In genomic region chr22:30047364-30047738, GRCh38 we compare ENCODE assay signal across 13 cellular contexts. TPM values are rescaled to one million over a fixed set of nuclear protein-coding genes. Genes with fewer than 3 reads are reported as not detected.
DNase-seq lines count a peak whose midpoint lies in the region; ATAC-seq, FAIRE-seq and TF ChIP-seq lines count a peak whose summit lies in the region.
"Had no signal": no experiment of that assay in that cellular context is flagged by ENCODE, and none has a peak within 500 bp of the region (broad histone marks: within the 10 kb centered on the region; RNA-seq: fewer than 3 reads in every experiment).

No MANE protein-coding gene starts in this region.

- 28 to 37% methylated on average over 3 of the region's 3 CpGs for WGBS in sigmoid colon, 2 donors

- peak; percentile 86 for DNase-seq in activated CD4-positive, alpha-beta T cell treated with anti-CD3 and anti-CD28 coated beads, Interleukin-2, amount 10 ng/mL, durations not matched to agents 24 days and 14 days
- no peak for DNase-seq in activated CD4-positive, alpha-beta T cell treated with anti-CD3 and anti-CD28 coated beads for 48 hours
- peak; percentile 87 for DNase-seq in NOMO-1 treated with DMSO at 0.1 percent for 48 hours (lab: John Stamatoyannopoulos, UW; ENCODE audit: unreplicated experiment)
- DNase-seq in effector memory CD8-positive, alpha-beta T cell = peak in 2 of 3 experiments; percentile 17 to 23
- DNase-seq in sigmoid colon = peak; percentile 13
- no peak for DNase-seq in NCI-H345 (lab: John Stamatoyannopoulos, UW)
- no peak for DNase-seq in GM12892 (ENCODE audit: insufficient read length)
- DNase-seq in stimulated activated naive CD8-positive, alpha-beta T cell treated with anti-CD3 and anti-CD28 coated beads, Interleukin-15, amount 100 ng/mL, for 72 hours = no peak
- DNase-seq: caudate nucleus, NCI-H2227 treated with DMSO at 0.1 percent for 48 hours had no signal

- no peaks in the 10 kb centered on the region for H3K4me1 ChIP-seq in sigmoid colon

- no peaks in the 10 kb centered on the region for H3K9me3 ChIP-seq in sigmoid colon

- peaks cover 6% of the 10 kb centered on the region for H3K9me3 Mint-ChIP-seq in activated CD4-positive, alpha-beta T cell treated with anti-CD3 and anti-CD28 coated beads, Interleukin-2, amount 10 ng/mL, durations not matched to agents 24 days and 14 days
- no peaks in the 10 kb centered on the region for H3K9me3 Mint-ChIP-seq in effector memory CD8-positive, alpha-beta T cell
- no peaks in the 10 kb centered on the region for H3K9me3 Mint-ChIP-seq in stimulated activated naive CD8-positive, alpha-beta T cell treated with anti-CD3 and anti-CD28 coated beads, Interleukin-15, amount 100 ng/mL, for 72 hours
- H3K9me3 Mint-ChIP-seq: stimulated activated effector memory CD8-positive, alpha-beta T cell treated with anti-CD3 and anti-CD28 coated beads, Interleukin-12 subunit alpha, Interleukin-12 subunit beta, amount 100 ng/mL, for 72 hours had no signal

- ATAC-seq in effector memory CD8-positive, alpha-beta T cell (replicated peaks) = peak; percentile 85
- no peak for ATAC-seq in stimulated activated naive CD8-positive, alpha-beta T cell treated with anti-CD3 and anti-CD28 coated beads, Interleukin-15, amount 100 ng/mL, for 72 hours
- ATAC-seq: sciatic nerve; stimulated activated effector memory CD8-positive, alpha-beta T cell treated with anti-CD3 and anti-CD28 coated beads, Interleukin-12 subunit alpha, Interleukin-12 subunit beta, amount 100 ng/mL, for 72 hours had no signal

- no peaks in the 10 kb centered on the region for H3K36me3 Mint-ChIP-seq in activated CD4-positive, alpha-beta T cell treated with anti-CD3 and anti-CD28 coated beads, Interleukin-2, amount 10 ng/mL, durations not matched to agents 24 days and 14 days (ENCODE audit: low read depth)
- H3K36me3 Mint-ChIP-seq in effector memory CD8-positive, alpha-beta T cell (ENCODE audit: insufficient read depth) = no peaks in the 10 kb centered on the region
- H3K36me3 Mint-ChIP-seq: stimulated activated effector memory CD8-positive, alpha-beta T cell treated with anti-CD3 and anti-CD28 coated beads, Interleukin-12 subunit alpha, Interleukin-12 subunit beta, amount 100 ng/mL, for 72 hours had no signal

- peaks cover 12% of the 10 kb centered on the region for H3K4me1 Mint-ChIP-seq in activated CD4-positive, alpha-beta T cell treated with anti-CD3 and anti-CD28 coated beads, Interleukin-2, amount 10 ng/mL, durations not matched to agents 24 days and 14 days
- peaks cover 2 to 10% of the 10 kb centered on the region in 2 donors for H3K4me1 Mint-ChIP-seq in effector memory CD8-positive, alpha-beta T cell (ENCODE audit: low read depth in 2 of 2)
- peaks cover 9% of the 10 kb centered on the region for H3K4me1 Mint-ChIP-seq in stimulated activated naive CD8-positive, alpha-beta T cell treated with anti-CD3 and anti-CD28 coated beads, Interleukin-15, amount 100 ng/mL, for 72 hours
- H3K4me1 Mint-ChIP-seq: stimulated activated effector memory CD8-positive, alpha-beta T cell treated with anti-CD3 and anti-CD28 coated beads, Interleukin-12 subunit alpha, Interleukin-12 subunit beta, amount 100 ng/mL, for 72 hours had no signal

- TF ChIP-seq CTCF in sigmoid colon (IDR thresholded peaks at IDR 0.05) = no peak

- TF ChIP-seq POLR2A in sigmoid colon (IDR thresholded peaks at IDR 0.05) = no peak
- TF ChIP-seq POLR2A in GM12892 (IDR thresholded peaks at IDR 0.05; ENCODE audit: low read depth, low read length) = no peak

- no peak for TF ChIP-seq EP300 in sigmoid colon (IDR thresholded peaks at IDR 0.05)

- H3K27me3 Mint-ChIP-seq in activated CD4-positive, alpha-beta T cell treated with anti-CD3 and anti-CD28 coated beads, Interleukin-2, amount 10 ng/mL, durations not matched to agents 24 days and 14 days = no peaks in the 10 kb centered on the region
- peaks cover 13 to 16% of the 10 kb centered on the region in 2 donors for H3K27me3 Mint-ChIP-seq in effector memory CD8-positive, alpha-beta T cell
- H3K27me3 Mint-ChIP-seq in stimulated activated naive CD8-positive, alpha-beta T cell treated with anti-CD3 and anti-CD28 coated beads, Interleukin-15, amount 100 ng/mL, for 72 hours = peaks cover 9% of the 10 kb centered on the region

- FAIRE-seq in GM12892 (lab: Jason Lieb, UNC) = no peak
- FAIRE-seq: islet of Langerhans had no signal

- intact Hi-C loops in activated CD4-positive, alpha-beta T cell treated with anti-CD3 and anti-CD28 coated beads, Interleukin-2, amount 10 ng/mL, durations not matched to agents 24 days and 14 days (cut with micrococcal nuclease) = loop anchor here (1.0 kb wide), 1 partner anchor 39 kb away; no protein-coding TSS in a partner anchor
- intact Hi-C loops in sigmoid colon (cut with DNase I) = no loop called here

- no peak overlapping the region for H3K27ac ChIP-seq in sigmoid colon

- H3K27me3 ChIP-seq in sigmoid colon = peaks cover 0 to 11% (median 6%) of the 10 kb centered on the region in 3 donors

- H3K36me3 ChIP-seq in sigmoid colon = no peaks in the 10 kb centered on the region

- no peak overlapping the region for H3K4me3 ChIP-seq in sigmoid colon

- H3K4me3 Mint-ChIP-seq in activated CD4-positive, alpha-beta T cell treated with anti-CD3 and anti-CD28 coated beads, Interleukin-2, amount 10 ng/mL, durations not matched to agents 24 days and 14 days = peak overlapping the region; percentile 24
- H3K4me3 Mint-ChIP-seq in effector memory CD8-positive, alpha-beta T cell = peak overlapping the region; percentile 40
- H3K4me3 Mint-ChIP-seq in stimulated activated naive CD8-positive, alpha-beta T cell treated with anti-CD3 and anti-CD28 coated beads, Interleukin-15, amount 100 ng/mL, for 72 hours = no peak overlapping the region
- H3K4me3 Mint-ChIP-seq: stimulated activated effector memory CD8-positive, alpha-beta T cell treated with anti-CD3 and anti-CD28 coated beads, Interleukin-12 subunit alpha, Interleukin-12 subunit beta, amount 100 ng/mL, for 72 hours had no signal

- no peak overlapping the region for H3K27ac Mint-ChIP-seq in activated CD4-positive, alpha-beta T cell treated with anti-CD3 and anti-CD28 coated beads, Interleukin-2, amount 10 ng/mL, durations not matched to agents 24 days and 14 days
- peak overlapping the region in 1 of 2 donors; percentile 52 for H3K27ac Mint-ChIP-seq in effector memory CD8-positive, alpha-beta T cell
- H3K27ac Mint-ChIP-seq in stimulated activated naive CD8-positive, alpha-beta T cell treated with anti-CD3 and anti-CD28 coated beads, Interleukin-15, amount 100 ng/mL, for 72 hours = no peak overlapping the region
- H3K27ac Mint-ChIP-seq: stimulated activated effector memory CD8-positive, alpha-beta T cell treated with anti-CD3 and anti-CD28 coated beads, Interleukin-12 subunit alpha, Interleukin-12 subunit beta, amount 100 ng/mL, for 72 hours had no signal

RNA-seq across cellular contexts. Expression of gene HORMAD2, which starts 32.9 kb away (rescaled TPM):
- not detected in 2 replicates for total RNA-seq in activated CD4-positive, alpha-beta T cell treated with anti-CD3 and anti-CD28 coated beads, Interleukin-2, amount 10 ng/mL, durations not matched to agents 24 days and 14 days
- not detected for total RNA-seq in sigmoid colon
- not detected for polyA plus RNA-seq in sigmoid colon
- not detected for polyA plus RNA-seq in GM12892 (2012; ENCODE audit: missing spikeins)
- total RNA-seq: sciatic nerve had no signal

Comparison
In these comparisons a context has a peak if more than half of its experiments do, and no peak if none do; other contexts are left out.
1. DNase-seq: peak in activated CD4-positive, alpha-beta T cell treated with anti-CD3 and anti-CD28 coated beads, Interleukin-2, amount 10 ng/mL, durations not matched to agents 24 days and 14 days (single experiment), NOMO-1 treated with DMSO at 0.1 percent for 48 hours (single experiment), effector memory CD8-positive, alpha-beta T cell (2 of 3) and sigmoid colon (single experiment); none in activated CD4-positive, alpha-beta T cell treated with anti-CD3 and anti-CD28 coated beads for 48 hours (single experiment), NCI-H345 (single experiment), GM12892 (single experiment) and stimulated activated naive CD8-positive, alpha-beta T cell treated with anti-CD3 and anti-CD28 coated beads, Interleukin-15, amount 100 ng/mL, for 72 hours (0 of 2).
2. H3K4me3 Mint-ChIP-seq: peak in activated CD4-positive, alpha-beta T cell treated with anti-CD3 and anti-CD28 coated beads, Interleukin-2, amount 10 ng/mL, durations not matched to agents 24 days and 14 days (single experiment) and effector memory CD8-positive, alpha-beta T cell (2 of 2); none in stimulated activated naive CD8-positive, alpha-beta T cell treated with anti-CD3 and anti-CD28 coated beads, Interleukin-15, amount 100 ng/mL, for 72 hours (0 of 2).